19 cellular contexts compared by ENCODE assay signal in genomic region chr9:127263244-127263643, GRCh38. TPM values are rescaled to one million over a fixed set of nuclear protein-coding genes. Genes with fewer than 3 reads are reported as not detected.
DNase-seq lines count a peak whose midpoint lies in the region; ATAC-seq and TF ChIP-seq lines count a peak whose summit lies in the region.
"Had no signal": no experiment of that assay in that cellular context is flagged by ENCODE, and none has a peak within 500 bp of the region (broad histone marks: within the 10 kb centered on the region; RNA-seq: fewer than 3 reads in every experiment).

No MANE protein-coding gene starts in this region.

- peak overlapping the region; percentile 78 for H3K27ac ChIP-seq in left ventricle myocardium inferior (replicated peaks)
- peak overlapping the region in 1 of 2 donors; percentile 52 for H3K27ac ChIP-seq in right atrium auricular region
- H3K27ac ChIP-seq in dorsolateral prefrontal cortex = peak overlapping the region; percentile 43 to 95 (median 88)

- H3K36me3 Mint-ChIP-seq in naive B cell = no peaks in the 10 kb centered on the region

- H3K4me3 Mint-ChIP-seq in naive B cell = no peak overlapping the region
- H3K4me3 Mint-ChIP-seq: CD4-positive, CD25-positive, alpha-beta regulatory T cell had no signal

- ATAC-seq in naive B cell (ENCODE audit: low read depth in 2 of 2) (no peak), esophagus mucosa (no peak), HG02870 (IDR thresholded peaks at IDR 0.05; ENCODE audit: unreplicated experiment) (no peak)
- ATAC-seq: HCT116, K562 had no signal

- H3K36me3 ChIP-seq in left ventricle myocardium inferior (no peaks in the 10 kb centered on the region), right atrium auricular region (peaks cover 4% of the 10 kb centered on the region)
- H3K36me3 ChIP-seq: BE2C had no signal

- H3K27ac Mint-ChIP-seq in naive B cell = peak overlapping the region in 4 of 6 donors; percentile 12 to 50 (median 32)
- H3K27ac Mint-ChIP-seq: CD4-positive, CD25-positive, alpha-beta regulatory T cell had no signal

- no peaks in the 10 kb centered on the region for H3K27me3 ChIP-seq in left ventricle myocardium inferior (ENCODE audit: low read depth)
- no peaks in the 10 kb centered on the region for H3K27me3 ChIP-seq in right atrium auricular region
- H3K27me3 ChIP-seq in dorsolateral prefrontal cortex = no peaks in the 10 kb centered on the region
- H3K27me3 ChIP-seq: BE2C had no signal

- no peaks in the 10 kb centered on the region for H3K9me3 Mint-ChIP-seq in naive B cell
- H3K9me3 Mint-ChIP-seq: CD4-positive, CD25-positive, alpha-beta regulatory T cell had no signal

- H3K4me1 ChIP-seq in left ventricle myocardium inferior = peaks cover 52% of the 10 kb centered on the region
- peaks cover 0 to 32% of the 10 kb centered on the region in 2 donors for H3K4me1 ChIP-seq in right atrium auricular region

- H3K4me3 ChIP-seq in left ventricle myocardium inferior (no peak overlapping the region), right atrium auricular region (no peak overlapping the region), dorsolateral prefrontal cortex (peak overlapping the region in 22 of 59 donors; percentile 37 to 65 (median 56))
- H3K4me3 ChIP-seq: K562 had no signal

- intact Hi-C loops in left ventricle myocardium inferior (cut with micrococcal nuclease) (no loop called here), dorsolateral prefrontal cortex (cut with DNase I) (loop anchor here in 1 of 2 donors (5.0 kb wide), 1 partner anchor 41 kb away; no protein-coding TSS in a partner anchor)

- TF ChIP-seq CTCF in left ventricle myocardium inferior (IDR thresholded peaks at IDR 0.05; ENCODE audit: borderline replicate concordance) (no peak), right atrium auricular region (IDR thresholded peaks at IDR 0.05) (no peak), dorsolateral prefrontal cortex (IDR thresholded peaks at IDR 0.05 in 54 of 56, conservative IDR thresholded peaks at IDR 0.05 in 2 of 56; ENCODE audit: low read depth in 1 of 56, partially characterized antibody in 56 of 56) (no peak)

- H3K9me3 ChIP-seq in left ventricle myocardium inferior (replicated peaks) (no peaks in the 10 kb centered on the region), right atrium auricular region (no peaks in the 10 kb centered on the region)
- H3K9me3 ChIP-seq: BE2C had no signal

- peaks cover 0 to under 1% (median 0%) of the 10 kb centered on the region in 3 donors for H3K4me1 Mint-ChIP-seq in naive B cell
- H3K4me1 Mint-ChIP-seq: CD4-positive, CD25-positive, alpha-beta regulatory T cell had no signal

- no peaks in the 10 kb centered on the region for H3K27me3 Mint-ChIP-seq in naive B cell
- H3K27me3 Mint-ChIP-seq: CD4-positive, CD25-positive, alpha-beta regulatory T cell had no signal

- DNase-seq in left ventricle myocardium inferior = no peak
- DNase-seq in right atrium auricular region (ENCODE audit: low spot score) = no peak
- DNase-seq in dorsolateral prefrontal cortex = peak in 4 of 10 donors; percentile 29 to 73 (median 44)
- DNase-seq in naive B cell = no peak
- no peak for DNase-seq in stimulated activated naive CD4-positive, alpha-beta T cell (lab: John Stamatoyannopoulos, UW)
- no peak for DNase-seq in activated CD8-positive, alpha-beta memory T cell treated with anti-CD3 and anti-CD28 coated beads, Interleukin-2, amount 50 U/mL, for 48 hours
- DNase-seq: CD4-positive, CD25-positive, alpha-beta regulatory T cell; GDM1; GOT3; NCI-H2107; NCI-H510A; NCI-H748 treated with DMSO at 0.1 percent for 48 hours; OCI-M1; SHP77 had no signal

RNA-seq across cellular contexts. Expression of gene GARNL3, which starts 1.3 kb away (rescaled TPM):
- total RNA-seq in left ventricle myocardium inferior (22.9 TPM), right atrium auricular region (10 to 100 TPM in 1 of 2 donors, 1 to 10 TPM in 1; 8.9 to 17.7 TPM), dorsolateral prefrontal cortex (100 to 1,000 TPM in 54 of 120 experiments, 10 to 100 TPM in 66; 69.3 to 135 (median 98.3) TPM), esophagus mucosa (3.1 TPM)
- polyA plus RNA-seq in naive B cell (ENCODE audit: low read depth in 6 of 6) = 1 to 10 TPM in 2 of 6 donors, under 1 TPM in 2, not detected in 2; 0.71 to 3.1 (median 1.1) TPM
